In the genomic region with DNA sequence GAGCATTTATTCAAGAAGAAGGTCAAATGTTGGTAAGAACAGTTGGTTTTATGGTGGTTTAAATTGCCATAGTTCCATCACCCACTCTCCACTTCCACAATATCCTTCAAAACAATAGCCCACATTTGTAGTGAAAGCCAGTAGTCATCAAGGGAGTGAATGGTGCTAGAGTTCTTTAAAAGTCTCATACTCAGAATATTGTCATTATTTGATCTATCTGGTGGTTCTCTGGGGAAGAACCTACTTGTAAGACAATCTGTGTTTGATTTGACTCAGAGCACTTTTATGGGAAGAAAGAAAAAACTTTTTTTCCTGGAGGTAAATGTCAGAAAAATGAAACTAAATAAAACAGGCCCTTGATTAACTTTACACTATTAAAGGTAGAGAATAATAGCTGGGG, we compare ENCODE assay signal across 3 cellular contexts.
"Had no signal": no experiment of that assay in that cellular context is flagged by ENCODE, and none has a peak within 500 bp of the region (broad histone marks: within the 10 kb centered on the region; RNA-seq: fewer than 3 reads in every experiment).

No MANE protein-coding gene starts in this region.

- DNase-seq: GDM1, GF-D8 had no signal

- H3K4me3 ChIP-seq: GM12878 had no signal

- ATAC-seq: GM12878 had no signal
